In the genomic region with DNA sequence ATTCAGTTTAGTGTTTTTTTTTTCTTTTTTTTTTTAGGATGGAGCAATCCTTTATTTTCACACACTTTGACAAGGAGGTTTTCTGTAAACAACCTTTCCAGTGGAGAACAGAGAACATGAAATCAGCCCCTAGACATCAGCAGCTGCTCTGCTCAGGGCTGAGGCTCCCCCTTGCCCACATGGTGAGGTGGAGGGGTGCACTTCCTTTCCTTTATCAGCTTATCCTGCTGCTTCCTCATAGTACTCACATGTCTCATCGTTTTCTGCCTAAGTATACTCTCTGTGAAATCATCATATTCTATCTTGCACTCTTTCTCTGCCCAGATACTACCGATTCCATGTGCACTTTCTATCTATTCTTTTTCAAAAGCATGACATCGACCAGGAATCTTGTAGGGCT, we compare ENCODE assay signal across 23 cellular contexts. TPM values are rescaled to one million over a fixed set of nuclear protein-coding genes. Genes with fewer than 3 reads are reported as not detected.
A peak's percentile ranks its signal among the peaks of the same experiment; 100 is the strongest.
DNase-seq lines count a peak whose midpoint lies in the region; TF ChIP-seq lines count a peak whose summit lies in the region.
"Had no signal": no experiment of that assay in that cellular context is flagged by ENCODE, and none has a peak within 500 bp of the region (broad histone marks: within the 10 kb centered on the region; RNA-seq: fewer than 3 reads in every experiment).

No MANE protein-coding gene starts in this region.

- H3K9me3 ChIP-seq in SJCRH30 (replicated peaks) (0 out of 2 replicates have a peak, but pooled peaks cover 8% of the 10 kb centered on the region), endodermal cell (ENCODE audit: control insufficient read depth, low read length) (no peaks in the 10 kb centered on the region), H9 (ENCODE audit: control insufficient read depth, low read depth, low read length) (no peaks in the 10 kb centered on the region), left ventricle myocardium inferior (replicated peaks) (no peaks in the 10 kb centered on the region)
- H3K9me3 ChIP-seq: body of pancreas, heart left ventricle, tibial artery had no signal

- H2BK12ac ChIP-seq in H9 (ENCODE audit: insufficient read length, low read depth, low read length): no peak overlapping the region

- no peak overlapping the region for H4K8ac ChIP-seq in H9 (replicated peaks; ENCODE audit: insufficient read length, low read depth, low read length)

- TF ChIP-seq CTCF in epithelial cell of esophagus (IDR thresholded peaks at IDR 0.05; ENCODE audit: insufficient read depth, low read depth, low read length, missing control alignments) (no peak), endodermal cell (conservative IDR thresholded peaks at IDR 0.05) (no peak), H9 (conservative IDR thresholded peaks at IDR 0.05) (no peak), left ventricle myocardium inferior (IDR thresholded peaks at IDR 0.05; ENCODE audit: borderline replicate concordance) (no peak)

- H3K27me3 Mint-ChIP-seq in endodermal cell (ENCODE audit: insufficient read depth) (peaks cover 8% of the 10 kb centered on the region), H9 (ENCODE audit: low read depth) (peaks cover 7% of the 10 kb centered on the region)
- H3K27me3 Mint-ChIP-seq: dendritic cell treated with granulocyte-macrophage colony-stimulating factor and Interleukin-4, amounts not matched to agents 40 ng/mL and 50 ng/mL, for 4 days had no signal

- no peak overlapping the region for H2AFZ ChIP-seq in H9 (ENCODE audit: low read length)
- H2AFZ ChIP-seq: parathyroid adenoma had no signal

- H3K27me3 ChIP-seq in SJCRH30 (no peaks in the 10 kb centered on the region), endodermal cell (ENCODE audit: control insufficient read depth, insufficient read depth, low read length, poor library complexity, severe bottlenecking) (peaks cover 3% of the 10 kb centered on the region), H9 (ENCODE audit: insufficient read depth, low read length) (no peaks in the 10 kb centered on the region), left ventricle myocardium inferior (ENCODE audit: low read depth) (peaks cover 38% of the 10 kb centered on the region)
- H3K27me3 ChIP-seq: body of pancreas, tibial artery had no signal

- H3K9me3 Mint-ChIP-seq in endodermal cell (peaks cover 15% of the 10 kb centered on the region), H9 (peaks cover 10% of the 10 kb centered on the region in 2 experiments)
- H3K9me3 Mint-ChIP-seq: CD4-positive, CD25-positive, alpha-beta regulatory T cell; dendritic cell treated with granulocyte-macrophage colony-stimulating factor and Interleukin-4, amounts not matched to agents 40 ng/mL and 50 ng/mL, for 4 days; stimulated activated effector memory CD8-positive, alpha-beta T cell treated with anti-CD3 and anti-CD28 coated beads, Interleukin-12 subunit alpha, Interleukin-12 subunit beta, amount 100 ng/mL, for 72 hours had no signal

- H3K4me3 ChIP-seq in SJCRH30 (no peak overlapping the region), epithelial cell of esophagus (ENCODE audit: low read length) (no peak overlapping the region), endodermal cell (ENCODE audit: low read length) (no peak overlapping the region), left ventricle myocardium inferior (no peak overlapping the region)
- H3K4me3 ChIP-seq: body of pancreas, heart left ventricle, skin epidermis, tibial artery had no signal

- H3K36me3 ChIP-seq in SJCRH30 (no peaks in the 10 kb centered on the region), endodermal cell (ENCODE audit: control insufficient read depth, insufficient read depth, low read length) (no peaks in the 10 kb centered on the region), left ventricle myocardium inferior (no peaks in the 10 kb centered on the region)
- H3K36me3 ChIP-seq: heart left ventricle, tibial artery had no signal

- intact Hi-C loops in left ventricle myocardium inferior (cut with micrococcal nuclease): no loop called here

- WGBS in endodermal cell (ENCODE audit: insufficient coverage in 1 of 2, insufficient read length in 1 of 2), 2 experiments: 78 to 82% methylated on average over 3 of the region's 3 CpGs
- no CpG with 5 or more reads among the region's 3 CpGs for WGBS in H9 (ENCODE audit: extremely low coverage, insufficient read length, low lambda C conversion rate)

- no peak overlapping the region for H2BK20ac ChIP-seq in H9 (ENCODE audit: low read depth, low read length, poor library complexity, severe bottlenecking)

- H3K27ac Mint-ChIP-seq in endodermal cell: no peak overlapping the region
- H3K27ac Mint-ChIP-seq in H9: peak overlapping the region in 1 of 3 experiments; percentile 3; a peak in 1 of 7 replicates
- H3K27ac Mint-ChIP-seq: CD4-positive, CD25-positive, alpha-beta regulatory T cell; dendritic cell treated with granulocyte-macrophage colony-stimulating factor and Interleukin-4, amounts not matched to agents 40 ng/mL and 50 ng/mL, for 4 days; IgD-negative memory B cell; stimulated activated effector memory CD8-positive, alpha-beta T cell treated with anti-CD3 and anti-CD28 coated beads, Interleukin-12 subunit alpha, Interleukin-12 subunit beta, amount 100 ng/mL, for 72 hours had no signal

- H3K79me2 ChIP-seq in H9 (ENCODE audit: insufficient read depth, low read length): no peaks in the 10 kb centered on the region
- H3K79me2 ChIP-seq: parathyroid adenoma had no signal

- H3K18ac ChIP-seq in H9 (ENCODE audit: insufficient read length, low read depth, low read length): no peak overlapping the region

- H3K56ac ChIP-seq in H9 (ENCODE audit: insufficient read length, low read depth, low read length): no peak overlapping the region

- no peak overlapping the region for H2BK120ac ChIP-seq in H9 (ENCODE audit: low read depth, low read length, poor library complexity, severe bottlenecking)

- H3K4ac ChIP-seq in H9 (ENCODE audit: low read depth, low read length): no peak overlapping the region

- H3K4me3 Mint-ChIP-seq in endodermal cell (no peak overlapping the region), H9 (no peak overlapping the region)
- H3K4me3 Mint-ChIP-seq: CD4-positive, CD25-positive, alpha-beta regulatory T cell; dendritic cell treated with granulocyte-macrophage colony-stimulating factor and Interleukin-4, amounts not matched to agents 40 ng/mL and 50 ng/mL, for 4 days; IgD-negative memory B cell; stimulated activated effector memory CD8-positive, alpha-beta T cell treated with anti-CD3 and anti-CD28 coated beads, Interleukin-12 subunit alpha, Interleukin-12 subunit beta, amount 100 ng/mL, for 72 hours had no signal

- no peak overlapping the region for H4K5ac ChIP-seq in H9 (ENCODE audit: insufficient read length, low read depth, low read length)

- H3K4me1 Mint-ChIP-seq in endodermal cell: peaks cover 36% of the 10 kb centered on the region
- peaks cover 44 to 48% of the 10 kb centered on the region in 2 experiments for H3K4me1 Mint-ChIP-seq in H9
- H3K4me1 Mint-ChIP-seq: CD4-positive, CD25-positive, alpha-beta regulatory T cell; IgD-negative memory B cell; stimulated activated effector memory CD8-positive, alpha-beta T cell treated with anti-CD3 and anti-CD28 coated beads, Interleukin-12 subunit alpha, Interleukin-12 subunit beta, amount 100 ng/mL, for 72 hours had no signal

- no peak overlapping the region for H3K4me2 ChIP-seq in H9 (ENCODE audit: insufficient read depth, insufficient read length, low read length)

- DNase-seq in SIG-M5 treated with dmso at 0.1 percent for 504 hours (lab: John Stamatoyannopoulos, UW; ENCODE audit: unreplicated experiment) (peak; percentile 50), SIG-M5 (lab: John Stamatoyannopoulos, UW) (no peak), SJCRH30 (peak; percentile 18 to 43), epithelial cell of esophagus (ENCODE audit: low read depth) (peak; percentile 36), COR-L47 (lab: John Stamatoyannopoulos, UW) (no peak), endodermal cell (no peak), H9 (no peak), left ventricle myocardium inferior (no peak)
- DNase-seq: activated CD4-positive, CD25-positive, alpha-beta regulatory T cell treated with anti-CD3 and anti-CD28 coated beads, Interleukin-2, amount 50 U/mL, for 72 hours; activated CD8-positive, alpha-beta memory T cell treated with anti-CD3 and anti-CD28 coated beads, Interleukin-2, amount 50 U/mL, for 48 hours; body of pancreas; CD4-positive, CD25-positive, alpha-beta regulatory T cell; heart left ventricle; left cardiac atrium; NCI-H1417 treated with DMSO at 0.1 percent for 48 hours; NCI-H446; PC-3; tibial artery had no signal

- H3K27ac ChIP-seq in SJCRH30: no peak overlapping the region
- H3K27ac ChIP-seq in endodermal cell (ENCODE audit: low read depth, low read length): no peak overlapping the region
- no peak overlapping the region for H3K27ac ChIP-seq in H9 (ENCODE audit: insufficient read length, low read depth, low read length)
- H3K27ac ChIP-seq in left ventricle myocardium inferior (replicated peaks): no peak overlapping the region
- H3K27ac ChIP-seq: body of pancreas, heart left ventricle, parathyroid adenoma, skin epidermis, tibial artery had no signal

- H4K20me1 ChIP-seq in H9 (ENCODE audit: control insufficient read depth, insufficient read depth, insufficient read length): no peaks in the 10 kb centered on the region

- H2BK5ac ChIP-seq in H9 (ENCODE audit: insufficient read length, low read length): no peak overlapping the region

- H3K4me1 ChIP-seq in SJCRH30 (peaks cover 28% of the 10 kb centered on the region), endodermal cell (ENCODE audit: control insufficient read depth, insufficient read depth, low read length) (no peaks in the 10 kb centered on the region), H9 (ENCODE audit: insufficient read depth, low read length) (peaks cover 11% of the 10 kb centered on the region), left ventricle myocardium inferior (no peaks in the 10 kb centered on the region)
- H3K4me1 ChIP-seq: body of pancreas, heart left ventricle, parathyroid adenoma, tibial artery had no signal

- H3K14ac ChIP-seq in H9 (ENCODE audit: insufficient read depth, low read length): no peak overlapping the region

- no peak overlapping the region for H2AK5ac ChIP-seq in H9 (ENCODE audit: insufficient read length, low read length)

- H3K9ac ChIP-seq in endodermal cell (ENCODE audit: extremely low read depth, low read length, poor library complexity, severe bottlenecking): no peak overlapping the region
- H3K9ac ChIP-seq in H9 (ENCODE audit: extremely low read depth, insufficient read length, low read length): no peak overlapping the region
- H3K9ac ChIP-seq: parathyroid adenoma had no signal

- H4K91ac ChIP-seq in H9 (ENCODE audit: insufficient read length, low read depth, low read length): no peak overlapping the region

- no peak overlapping the region for H3T11ph ChIP-seq in H9 (ENCODE audit: low read length)

- no peaks in the 10 kb centered on the region for H3K36me3 Mint-ChIP-seq in endodermal cell (ENCODE audit: low read depth)
- H3K36me3 Mint-ChIP-seq in H9 (ENCODE audit: insufficient read depth in 1 of 3, low read depth in 3 of 3): peaks cover 3 to 12% (median 6%) of the 10 kb centered on the region in 3 experiments; a peak in 5 of 7 replicates
- H3K36me3 Mint-ChIP-seq: CD4-positive, CD25-positive, alpha-beta regulatory T cell; IgD-negative memory B cell; stimulated activated effector memory CD8-positive, alpha-beta T cell treated with anti-CD3 and anti-CD28 coated beads, Interleukin-12 subunit alpha, Interleukin-12 subunit beta, amount 100 ng/mL, for 72 hours had no signal

- H3K23ac ChIP-seq in H9 (ENCODE audit: insufficient read length, low read depth, low read length): no peak overlapping the region

- H3K23me2 ChIP-seq in H9 (ENCODE audit: insufficient read length, low read depth, low read length, poor library complexity, severe bottlenecking): no peaks in the 10 kb centered on the region

- H2BK15ac ChIP-seq in H9 (ENCODE audit: low read depth, low read length): no peak overlapping the region

- H3K79me1 ChIP-seq in H9 (ENCODE audit: insufficient read depth, low read depth, low read length, poor library complexity, severe bottlenecking): no peaks in the 10 kb centered on the region

RNA-seq across cellular contexts. Expression of gene PRSS12, which starts 47.6 kb away (rescaled TPM):
- total RNA-seq in SJCRH30 (2014; rRNA removed; shearing (Covaris generic)): 8.2 and 9.9 TPM in 2 replicates
- total RNA-seq in endodermal cell (1 to 10 TPM; 4.1 to 5.3 TPM), H9 (2021) (5.0 and 5.4 TPM in 2 replicates), left ventricle myocardium inferior (not detected)
- 7.4 TPM for polyA plus RNA-seq in endodermal cell (2013, experiment 1 of 2)
- 8.1 TPM for polyA plus RNA-seq in endodermal cell (2013, experiment 2 of 2)
- total RNA-seq: CD4-positive, CD25-positive, alpha-beta regulatory T cell had no signal
- polyA plus RNA-seq: IgD-negative memory B cell had no signal

Comparison
In these comparisons a context has a peak if more than half of its experiments do, and no peak if none do; other contexts are left out.
1. DNase-seq: peak in SIG-M5 treated with dmso at 0.1 percent for 504 hours (single experiment), SJCRH30 (2 of 2) and epithelial cell of esophagus (single experiment); none in SIG-M5 (single experiment), COR-L47 (single experiment), endodermal cell (single experiment), H9 (single experiment) and left ventricle myocardium inferior (single experiment).